ENCODE assay signal across 9 cellular contexts in genomic region chr18:57561728-57562423, GRCh38.
DNase-seq lines count a peak whose midpoint lies in the region; ATAC-seq and TF ChIP-seq lines count a peak whose summit lies in the region.
"Had no signal": no experiment of that assay in that cellular context is flagged by ENCODE, and none has a peak within 500 bp of the region (broad histone marks: within the 10 kb centered on the region; RNA-seq: fewer than 3 reads in every experiment).

No MANE protein-coding gene starts in this region.

- no peaks in the 10 kb centered on the region for H3K4me1 Mint-ChIP-seq in stimulated activated naive B cell treated with anti-CD40 and anti-IgM and Interleukin-4, amounts not matched to agents 10 μg/mL and 1 μg/mL and 100 μg/mL, for 72 hours

- no peak overlapping the region for H3K4me3 ChIP-seq in astrocyte of the cerebellum (ENCODE audit: low read depth, low read length)
- H3K4me3 ChIP-seq: BLaER1 treated with 17β-estradiol and CSF1 and Interleukin-3, amounts not matched to agents 10 nM and 100 nM had no signal

- no peak for TF ChIP-seq POLR2A in GM18505 (IDR thresholded peaks at IDR 0.05; ENCODE audit: borderline replicate concordance, extremely low read depth, insufficient read depth, insufficient read length)

- no peaks in the 10 kb centered on the region for H3K27me3 Mint-ChIP-seq in stimulated activated naive B cell treated with anti-CD40 and anti-IgM and Interleukin-4, amounts not matched to agents 10 μg/mL and 1 μg/mL and 100 μg/mL, for 72 hours

- no peak overlapping the region for H3K4me3 Mint-ChIP-seq in stimulated activated naive B cell treated with anti-CD40 and anti-IgM and Interleukin-4, amounts not matched to agents 10 μg/mL and 1 μg/mL and 100 μg/mL, for 72 hours

- no peaks in the 10 kb centered on the region for H3K9me3 Mint-ChIP-seq in stimulated activated naive B cell treated with anti-CD40 and anti-IgM and Interleukin-4, amounts not matched to agents 10 μg/mL and 1 μg/mL and 100 μg/mL, for 72 hours

- DNase-seq in NCI-H1417 (lab: John Stamatoyannopoulos, UW): peak; percentile 52 to 88 (median 55)
- no peak for DNase-seq in NCI-H1417 treated with DMSO at 0.1 percent for 48 hours (lab: John Stamatoyannopoulos, UW)
- DNase-seq in NCI-H774 (lab: John Stamatoyannopoulos, UW): peak; percentile 19
- DNase-seq in astrocyte of the cerebellum (ENCODE audit: low read depth): peak; percentile 13
- peak; percentile 48 for DNase-seq in iPS DF 19.7 (ENCODE audit: low read depth, low spot score)
- no peak for DNase-seq in stimulated activated naive B cell treated with anti-CD40 and anti-IgM and Interleukin-4, amounts not matched to agents 10 μg/mL and 1 μg/mL and 100 μg/mL, for 72 hours

- ATAC-seq in HG02759 (IDR thresholded peaks at IDR 0.05; ENCODE audit: unreplicated experiment): peak; percentile 60
- ATAC-seq in stimulated activated naive B cell treated with anti-CD40 and anti-IgM and Interleukin-4, amounts not matched to agents 10 μg/mL and 1 μg/mL and 100 μg/mL, for 72 hours (replicated peaks): peak; percentile 31 to 42
- ATAC-seq in GM18505 (IDR thresholded peaks at IDR 0.05; ENCODE audit: unreplicated experiment): no peak

- in situ Hi-C loops in astrocyte of the cerebellum (cut with HindIII; ENCODE audit: low sequenced_read_pairs): no loop called here

- H3K27ac Mint-ChIP-seq in stimulated activated naive B cell treated with anti-CD40 and anti-IgM and Interleukin-4, amounts not matched to agents 10 μg/mL and 1 μg/mL and 100 μg/mL, for 72 hours: no peak overlapping the region

- peak; percentile 72 for TF ChIP-seq CTCF in astrocyte of the cerebellum (IDR thresholded peaks at IDR 0.05; ENCODE audit: low read depth, low read length, missing control alignments)

- H3K36me3 Mint-ChIP-seq in stimulated activated naive B cell treated with anti-CD40 and anti-IgM and Interleukin-4, amounts not matched to agents 10 μg/mL and 1 μg/mL and 100 μg/mL, for 72 hours: peaks cover 19 to 33% of the 10 kb centered on the region in 2 donors

Comparison
In these comparisons a context has a peak if more than half of its experiments do, and no peak if none do; other contexts are left out.
1. DNase-seq: peak in NCI-H1417 (3 of 3), NCI-H774 (single experiment), astrocyte of the cerebellum (single experiment) and iPS DF 19.7 (single experiment); none in NCI-H1417 treated with DMSO at 0.1 percent for 48 hours (single experiment) and stimulated activated naive B cell treated with anti-CD40 and anti-IgM and Interleukin-4, amounts not matched to agents 10 μg/mL and 1 μg/mL and 100 μg/mL, for 72 hours (single experiment).